18 cellular contexts compared by ENCODE assay signal in the genomic region with DNA sequence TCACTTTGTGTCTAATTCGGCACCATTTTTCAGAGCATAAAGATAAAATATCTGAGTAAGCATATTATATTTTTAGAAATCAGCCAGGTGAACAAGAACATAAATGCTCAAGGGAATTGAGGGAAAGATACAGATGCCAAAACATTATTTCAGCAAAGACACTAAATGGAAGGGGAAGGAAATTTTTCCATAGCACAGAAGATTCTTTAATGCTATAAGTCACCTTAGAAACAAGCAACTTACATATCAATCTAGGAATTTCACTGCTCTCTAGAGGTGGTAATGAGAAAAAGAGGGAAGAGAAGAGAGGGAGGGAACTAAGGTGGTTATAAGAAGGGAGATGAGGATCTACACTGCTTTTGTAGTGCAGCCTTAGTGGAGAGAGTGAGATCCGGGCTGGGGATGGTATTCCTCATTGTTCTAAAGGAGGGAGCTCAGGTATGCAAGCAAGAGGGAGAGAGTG. TPM values are rescaled to one million over a fixed set of nuclear protein-coding genes. Genes with fewer than 3 reads are reported as not detected.
"Had no signal": no experiment of that assay in that cellular context is flagged by ENCODE, and none has a peak within 500 bp of the region (broad histone marks: within the 10 kb centered on the region; RNA-seq: fewer than 3 reads in every experiment).

No MANE protein-coding gene starts in this region.

- H3K27ac Mint-ChIP-seq: activated naive CD8-positive, alpha-beta T cell treated with anti-CD3 and anti-CD28 coated beads for 36 hours; activated T-helper 1 cell treated with anti-CD3 and anti-CD28 coated beads, Interleukin-12 subunit alpha, Interleukin-12 subunit beta, Interleukin-2, Interleukin-4 antibody, amounts not matched to agents 30 ng/mL and 10 ng/mL and 1 ng/mL, durations not matched to agents 14 hours and 24 hours and 36 hours; natural killer cell treated with Interleukin-12 subunit alpha and Interleukin-12 subunit beta and Interleukin-15 and Interleukin-18, amount 100 ng/mL, for 72 hours; T-helper 2 cell treated with Interferon-gamma antibody and Interleukin-4, amounts not matched to agents 5 μg/mL and 100 μg/mL, for 36 hours had no signal

- H3K27ac ChIP-seq: brain microvascular endothelial cell, hepatocyte, testis, upper lobe of left lung had no signal

- DNase-seq: activated naive CD8-positive, alpha-beta T cell treated with anti-CD3 and anti-CD28 coated beads for 36 hours; amygdala; brain microvascular endothelial cell; kidney glomerular epithelial cell; right cardiac atrium; small intestine; stimulated activated CD4-positive, alpha-beta T cell treated with anti-CD3 and anti-CD28 coated beads, Interleukin-4, amount 100 ng/mL, for 24 hours; stimulated activated naive CD4-positive, alpha-beta T cell treated with Interleukin-2 at 50 U/mL for 16 hours; testis; upper lobe of left lung had no signal

- H3K4me1 ChIP-seq: testis, upper lobe of left lung had no signal

- H3K27me3 ChIP-seq: brain microvascular endothelial cell, hepatocyte, testis, upper lobe of left lung had no signal

- H3K4me1 Mint-ChIP-seq: activated naive CD8-positive, alpha-beta T cell treated with anti-CD3 and anti-CD28 coated beads for 36 hours had no signal

- H3K36me3 Mint-ChIP-seq: activated naive CD8-positive, alpha-beta T cell treated with anti-CD3 and anti-CD28 coated beads for 36 hours had no signal

- H3K36me3 ChIP-seq: brain microvascular endothelial cell, upper lobe of left lung had no signal

- H3K4me3 ChIP-seq: hepatocyte, testis, upper lobe of left lung had no signal

- ATAC-seq: activated CD4-positive, CD25-positive, alpha-beta regulatory T cell treated with anti-CD3 and anti-CD28 coated beads, Interleukin-2, amount 50 U/mL, for 24 hours; esophagus mucosa; natural killer cell treated with Interleukin-12 subunit alpha and Interleukin-12 subunit beta and Interleukin-15 and Interleukin-18, amount 100 ng/mL, for 72 hours; right cardiac atrium had no signal

- H3K9me3 ChIP-seq: testis, upper lobe of left lung had no signal

- H3K4me3 Mint-ChIP-seq: activated naive CD8-positive, alpha-beta T cell treated with anti-CD3 and anti-CD28 coated beads for 36 hours; activated T-helper 1 cell treated with anti-CD3 and anti-CD28 coated beads, Interleukin-12 subunit alpha, Interleukin-12 subunit beta, Interleukin-2, Interleukin-4 antibody, amounts not matched to agents 30 ng/mL and 10 ng/mL and 1 ng/mL, durations not matched to agents 14 hours and 24 hours and 36 hours; natural killer cell treated with Interleukin-12 subunit alpha and Interleukin-12 subunit beta and Interleukin-15 and Interleukin-18, amount 100 ng/mL, for 72 hours; T-helper 2 cell treated with Interferon-gamma antibody and Interleukin-4, amounts not matched to agents 5 μg/mL and 100 μg/mL, for 36 hours had no signal

- H3K9me3 Mint-ChIP-seq: T-helper 2 cell treated with Interferon-gamma antibody and Interleukin-4, amounts not matched to agents 5 μg/mL and 100 μg/mL, for 36 hours had no signal

RNA-seq across cellular contexts. Expression of a gene that starts 20.4 kb away (rescaled TPM):
- total RNA-seq: activated naive CD8-positive, alpha-beta T cell treated with anti-CD3 and anti-CD28 coated beads for 36 hours; activated T-helper 1 cell treated with anti-CD3 and anti-CD28 coated beads, Interleukin-12 subunit alpha, Interleukin-12 subunit beta, Interleukin-2, Interleukin-4 antibody, amounts not matched to agents 30 ng/mL and 10 ng/mL and 1 ng/mL, durations not matched to agents 14 hours and 24 hours and 36 hours; mesenteric fat pad had no signal
- polyA plus RNA-seq: liver had no signal
